ENCODE assay signal across 1 cellular context in genomic region chr12:31406345-31406744, GRCh38.
TF ChIP-seq lines count a peak whose summit lies in the region.

No MANE protein-coding gene starts in this region.

TF ChIP-seq in GM12878, 131 proteins besides CTCF, POLR2A, EP300 and RAD21 (continued from another document and continues in another):
- TF ChIP-seq ZNF384 (IDR thresholded peaks at IDR 0.05; ENCODE audit: borderline replicate concordance, low read depth, low read length), result no peak
- no peak for TF ChIP-seq TCF12 (IDR thresholded peaks at IDR 0.05; ENCODE audit: low read depth, low read length)
- no peak for TF ChIP-seq SREBF1 (IDR thresholded peaks at IDR 0.05; ENCODE audit: low read length)
- no peak for TF ChIP-seq KLF5 (IDR thresholded peaks at IDR 0.05; ENCODE audit: partially characterized antibody)
- TF ChIP-seq SPI1 (IDR thresholded peaks at IDR 0.05; ENCODE audit: borderline replicate concordance, insufficient read depth, low read depth, low read length), result peak; percentile 67; the same call in 1 of the 2 replicates
- TF ChIP-seq E2F8 (IDR thresholded peaks at IDR 0.05; ENCODE audit: low read depth, partially characterized antibody), result no peak
- TF ChIP-seq CUX1 (IDR thresholded peaks at IDR 0.05; ENCODE audit: insufficient replicate concordance, low read depth, low read length), result no peak
- no peak for TF ChIP-seq MLLT1 (IDR thresholded peaks at IDR 0.05)
- TF ChIP-seq BRCA1 (IDR thresholded peaks at IDR 0.05; ENCODE audit: low read depth, low read length), result no peak
- no peak for TF ChIP-seq KAT2A (conservative IDR thresholded peaks at IDR 0.05; ENCODE audit: control insufficient read depth, low read depth, low read length)
- TF ChIP-seq ZNF207 (IDR thresholded peaks at IDR 0.05; ENCODE audit: borderline replicate concordance), result no peak
- 0 out of 2 replicates have a peak, but pooled peaks have one; percentile 62 for TF ChIP-seq RCOR1 (conservative IDR thresholded peaks at IDR 0.05; ENCODE audit: low read depth, low read length)
- TF ChIP-seq BMI1 (IDR thresholded peaks at IDR 0.05; ENCODE audit: borderline replicate concordance), result no peak
- no peak for TF ChIP-seq NR2C1 (IDR thresholded peaks at IDR 0.05)
- peak in 1 of 2 experiments; percentile 76; a peak in 1 of 4 replicates for TF ChIP-seq CEBPB (IDR thresholded peaks at IDR 0.05; ENCODE audit: borderline replicate concordance in 1 of 2, low read depth in 2 of 2, low read length in 2 of 2)
- no peak for TF ChIP-seq SMARCA5 (IDR thresholded peaks at IDR 0.05)
- TF ChIP-seq CHD2 (IDR thresholded peaks at IDR 0.05; ENCODE audit: borderline replicate concordance, low read depth, low read length), result no peak
- no peak for TF ChIP-seq CBX3 (IDR thresholded peaks at IDR 0.05; ENCODE audit: borderline replicate concordance, low read depth)
- no peak for TF ChIP-seq TCF3 (IDR thresholded peaks at IDR 0.05; ENCODE audit: borderline replicate concordance, insufficient read depth, low read depth, low read length)
- TF ChIP-seq POLR2AphosphoS2 (IDR thresholded peaks at IDR 0.05; ENCODE audit: low read depth, low read length), result no peak
- TF ChIP-seq PAX8 (IDR thresholded peaks at IDR 0.05), result no peak
- no peak; a peak in 2 of 4 replicates for TF ChIP-seq BHLHE40 (IDR thresholded peaks at IDR 0.05; ENCODE audit: borderline replicate concordance in 1 of 2, low read depth in 2 of 2, low read length in 1 of 2)
- peak; percentile 74; the same call in 1 of the 2 replicates for TF ChIP-seq CREM (IDR thresholded peaks at IDR 0.05; ENCODE audit: low read depth)
- peak; percentile 46; the same call in 1 of the 2 replicates for TF ChIP-seq DPF2 (IDR thresholded peaks at IDR 0.05)
- TF ChIP-seq HDAC2 (IDR thresholded peaks at IDR 0.05), result no peak
- no peak for TF ChIP-seq YBX1 (IDR thresholded peaks at IDR 0.05)
- no peak for TF ChIP-seq CEBPZ (IDR thresholded peaks at IDR 0.05; ENCODE audit: low read depth, low read length)
- peak; percentile 76 for TF ChIP-seq PAX5 (IDR thresholded peaks at IDR 0.05; ENCODE audit: borderline replicate concordance, low read depth, low read length)
- TF ChIP-seq BACH1 (IDR thresholded peaks at IDR 0.05; ENCODE audit: borderline replicate concordance), result no peak
- no peak for TF ChIP-seq CBFB (IDR thresholded peaks at IDR 0.05; ENCODE audit: low read depth)
- no peak for TF ChIP-seq NKRF (conservative IDR thresholded peaks at IDR 0.05)
- no peak for TF ChIP-seq MAX (IDR thresholded peaks at IDR 0.05; ENCODE audit: low read depth, low read length)
- no peak for TF ChIP-seq NRF1 (conservative IDR thresholded peaks at IDR 0.05; ENCODE audit: low read depth, low read length)
- no peak for TF ChIP-seq HCFC1 (IDR thresholded peaks at IDR 0.05; ENCODE audit: low read length)
- TF ChIP-seq PKNOX1 (IDR thresholded peaks at IDR 0.05), result no peak
- TF ChIP-seq MXI1 (IDR thresholded peaks at IDR 0.05; ENCODE audit: low read depth, low read length), result no peak
- no peak for TF ChIP-seq ZSCAN29 (IDR thresholded peaks at IDR 0.05)
- no peak for TF ChIP-seq RELA (IDR thresholded peaks at IDR 0.05; ENCODE audit: borderline replicate concordance, partially characterized antibody)
- no peak for TF ChIP-seq ZNF592 (IDR thresholded peaks at IDR 0.05)
- TF ChIP-seq SUZ12 (IDR thresholded peaks at IDR 0.05; ENCODE audit: unreplicated experiment), result no peak
- no peak for TF ChIP-seq RB1 (IDR thresholded peaks at IDR 0.05; ENCODE audit: borderline replicate concordance)
- TF ChIP-seq ZNF622 (IDR thresholded peaks at IDR 0.05), result no peak
- TF ChIP-seq ZBED1 (IDR thresholded peaks at IDR 0.05; ENCODE audit: borderline replicate concordance), result peak; percentile 46; the same call in 1 of the 2 replicates
